25 cellular contexts compared by ENCODE assay signal in the genomic region with DNA sequence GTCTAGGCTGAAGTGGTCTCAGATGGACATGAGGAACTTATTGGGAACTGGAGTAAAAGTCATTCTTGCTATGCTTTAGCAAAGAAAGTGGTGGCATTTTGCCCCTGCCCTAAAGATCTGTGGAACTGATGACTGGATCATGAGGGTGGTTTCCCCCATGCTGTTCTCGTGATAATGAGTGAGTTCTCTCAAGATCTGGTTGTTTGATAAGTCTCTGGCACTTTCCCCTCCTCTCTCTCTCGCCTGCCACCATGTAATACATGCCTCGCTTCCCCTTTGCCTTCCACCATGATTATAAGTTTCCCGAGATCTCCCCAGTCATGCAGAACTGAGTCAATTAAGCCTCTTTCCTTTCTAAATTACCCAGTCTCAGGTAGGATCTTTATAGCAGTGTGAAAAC. TPM values are rescaled to one million over a fixed set of nuclear protein-coding genes. Genes with fewer than 3 reads are reported as not detected.
A peak's percentile ranks its signal among the peaks of the same experiment; 100 is the strongest.
DNase-seq lines count a peak whose midpoint lies in the region; ATAC-seq lines count a peak whose summit lies in the region.
"Had no signal": no experiment of that assay in that cellular context is flagged by ENCODE, and none has a peak within 500 bp of the region (broad histone marks: within the 10 kb centered on the region; RNA-seq: fewer than 3 reads in every experiment).

No MANE protein-coding gene starts in this region.

- H2BK12ac ChIP-seq in trophoblast cell (ENCODE audit: low read length): no peak overlapping the region

- no peaks in the 10 kb centered on the region for H3K27me3 ChIP-seq in trophoblast cell (ENCODE audit: insufficient read depth, low read length)
- H3K27me3 ChIP-seq: BE2C, BLaER1 had no signal

- H3K4me1 Mint-ChIP-seq in activated T-cell treated with anti-CD3 and anti-CD28 coated beads, Interleukin-2, amount 50 U/mL, for 4 hours (ENCODE audit: low read depth): no peaks in the 10 kb centered on the region
- no peaks in the 10 kb centered on the region for H3K4me1 Mint-ChIP-seq in activated T-helper 17 cell treated with anti-CD3 and anti-CD28 coated beads, Interleukin-2, amount 50 U/mL, for 72 hours
- H3K4me1 Mint-ChIP-seq: CD14-positive monocyte; CD4-positive, alpha-beta memory T cell; CD4-positive, CD25-positive, alpha-beta regulatory T cell; CD8-positive, alpha-beta memory T cell had no signal

- H3K79me2 ChIP-seq in trophoblast cell (ENCODE audit: control insufficient read depth, insufficient read depth, low read length, poor library complexity): no peaks in the 10 kb centered on the region

- no peak overlapping the region for H3K4me3 ChIP-seq in trophoblast cell (ENCODE audit: low read depth, low read length)
- H3K4me3 ChIP-seq: BLaER1, GM12878 had no signal

- H3K27ac ChIP-seq in trophoblast cell (ENCODE audit: low read depth, low read length): no peak overlapping the region
- H3K27ac ChIP-seq: BLaER1 had no signal

- H3K4ac ChIP-seq in trophoblast cell (ENCODE audit: low read depth, low read length): no peak overlapping the region

- H3K36me3 ChIP-seq in trophoblast cell (ENCODE audit: control insufficient read depth in 1 of 2, insufficient read depth in 2 of 2, low read length in 2 of 2): no peaks in the 10 kb centered on the region
- H3K36me3 ChIP-seq: BE2C, BLaER1 had no signal

- H2AK5ac ChIP-seq in trophoblast cell (ENCODE audit: low read length): no peak overlapping the region

- H3K14ac ChIP-seq in trophoblast cell (ENCODE audit: low read length): no peak overlapping the region

- H3K18ac ChIP-seq in trophoblast cell (ENCODE audit: low read length): no peak overlapping the region

- H3K36me3 Mint-ChIP-seq in activated T-cell treated with anti-CD3 and anti-CD28 coated beads, Interleukin-2, amount 50 U/mL, for 4 hours (ENCODE audit: insufficient read depth): no peaks in the 10 kb centered on the region
- no peaks in the 10 kb centered on the region for H3K36me3 Mint-ChIP-seq in activated T-helper 17 cell treated with anti-CD3 and anti-CD28 coated beads, Interleukin-2, amount 50 U/mL, for 72 hours (ENCODE audit: low read depth)
- H3K36me3 Mint-ChIP-seq: CD14-positive monocyte; CD4-positive, alpha-beta memory T cell; CD4-positive, CD25-positive, alpha-beta regulatory T cell had no signal

- no CpG with 5 or more reads among the region's 4 CpGs for WGBS in trophoblast cell (ENCODE audit: extremely low coverage, insufficient coverage, insufficient read length)

- no peak overlapping the region for H2AFZ ChIP-seq in trophoblast cell (ENCODE audit: insufficient read depth, low read length, poor library complexity)

- H3K9me3 ChIP-seq in trophoblast cell (ENCODE audit: insufficient read depth, low read depth, low read length): peaks cover 2% of the 10 kb centered on the region
- H3K9me3 ChIP-seq: BE2C, BLaER1 had no signal

- no peak overlapping the region for H3K4me3 Mint-ChIP-seq in activated T-cell treated with anti-CD3 and anti-CD28 coated beads, Interleukin-2, amount 50 U/mL, for 4 hours
- H3K4me3 Mint-ChIP-seq in activated T-helper 17 cell treated with anti-CD3 and anti-CD28 coated beads, Interleukin-2, amount 50 U/mL, for 72 hours: no peak overlapping the region
- H3K4me3 Mint-ChIP-seq: CD14-positive monocyte; CD4-positive, alpha-beta memory T cell; CD4-positive, CD25-positive, alpha-beta regulatory T cell; CD8-positive, alpha-beta memory T cell had no signal

- H4K12ac ChIP-seq in trophoblast cell (ENCODE audit: low read depth, low read length): no peak overlapping the region

- no peaks in the 10 kb centered on the region for H3K79me1 ChIP-seq in trophoblast cell (ENCODE audit: low read length)

- H2BK5ac ChIP-seq in trophoblast cell (ENCODE audit: low read depth, low read length, poor library complexity): no peak overlapping the region

- no peaks in the 10 kb centered on the region for H3K9me3 Mint-ChIP-seq in activated T-cell treated with anti-CD3 and anti-CD28 coated beads, Interleukin-2, amount 50 U/mL, for 4 hours
- no peaks in the 10 kb centered on the region for H3K9me3 Mint-ChIP-seq in activated T-helper 17 cell treated with anti-CD3 and anti-CD28 coated beads, Interleukin-2, amount 50 U/mL, for 72 hours

- H3K4me1 ChIP-seq in trophoblast cell (ENCODE audit: control insufficient read depth in 1 of 2, insufficient read depth in 2 of 2, low read length in 2 of 2): no peaks in the 10 kb centered on the region
- H3K4me1 ChIP-seq: BE2C, BLaER1 had no signal

- peak overlapping the region; percentile 23 for H3K4me2 ChIP-seq in trophoblast cell (ENCODE audit: low read length)
- H3K4me2 ChIP-seq: BLaER1 had no signal

- no peak overlapping the region for H4K91ac ChIP-seq in trophoblast cell (ENCODE audit: low read depth, low read length)

- H3K27ac Mint-ChIP-seq in activated T-helper 17 cell treated with anti-CD3 and anti-CD28 coated beads, Interleukin-2, amount 50 U/mL, for 72 hours: no peak overlapping the region
- H3K27ac Mint-ChIP-seq: CD14-positive monocyte; CD4-positive, alpha-beta memory T cell; CD4-positive, CD25-positive, alpha-beta regulatory T cell; CD8-positive, alpha-beta memory T cell had no signal

- no peak overlapping the region for H4K8ac ChIP-seq in trophoblast cell (ENCODE audit: low read depth, low read length)

- peak; percentile 43 to 62 for ATAC-seq in activated T-cell treated with anti-CD3 and anti-CD28 coated beads, Interleukin-2, amount 50 U/mL, for 4 hours
- peak; percentile 40 for ATAC-seq in GM18868 (IDR thresholded peaks at IDR 0.05; ENCODE audit: unreplicated experiment)
- peak; percentile 47 for ATAC-seq in activated T-helper 17 cell treated with anti-CD3 and anti-CD28 coated beads, Interleukin-2, amount 50 U/mL, for 72 hours (replicated peaks)
- ATAC-seq: GM12878 had no signal

- no peak overlapping the region for H3K23ac ChIP-seq in trophoblast cell (ENCODE audit: low read length)

- DNase-seq in activated T-cell treated with anti-CD3 and anti-CD28 coated beads, Interleukin-2, amount 50 U/mL, for 4 hours: no peak
- no peak for DNase-seq in activated T-cell treated with anti-CD3 and anti-CD28 coated beads, Interleukin-2, amount 50 U/mL, for 1 hour
- DNase-seq in trophoblast cell (no peak), NCI-H345 (lab: John Stamatoyannopoulos, UW) (no peak)
- no peak for DNase-seq in stimulated activated CD4-positive, alpha-beta T cell treated with anti-CD3 and anti-CD28 coated beads, Interleukin-2, amount 100 ng/mL, for 48 hours
- DNase-seq: 8988T; ACHN; BE2C; C1 segment of cervical spinal cord; CD4-positive, alpha-beta memory T cell; CD4-positive, CD25-positive, alpha-beta regulatory T cell; CD8-positive, alpha-beta memory T cell; COR-L47; DMS 273 treated with DMSO at 0.1 percent for 48 hours; DMS153; DMS53; DMS79; DND-41; EL; GDM1 had no signal

- no peak overlapping the region for H2BK120ac ChIP-seq in trophoblast cell (ENCODE audit: insufficient read depth, low read length, poor library complexity)

- peaks cover 15% of the 10 kb centered on the region for H3K27me3 Mint-ChIP-seq in activated T-cell treated with anti-CD3 and anti-CD28 coated beads, Interleukin-2, amount 50 U/mL, for 4 hours (ENCODE audit: low read depth)
- peaks cover 24% of the 10 kb centered on the region for H3K27me3 Mint-ChIP-seq in activated T-helper 17 cell treated with anti-CD3 and anti-CD28 coated beads, Interleukin-2, amount 50 U/mL, for 72 hours

- H3K9ac ChIP-seq in trophoblast cell (ENCODE audit: low read length): no peak overlapping the region
- H3K9ac ChIP-seq: BLaER1 had no signal

RNA-seq across cellular contexts. Expression of gene MLF1, which starts 11.5 kb away (rescaled TPM):
- 1 to 10 TPM; 1.6 to 1.8 (median 1.6) TPM for total RNA-seq in activated T-cell treated with anti-CD3 and anti-CD28 coated beads, Interleukin-2, amount 50 U/mL, for 4 hours
- total RNA-seq in activated T-helper 17 cell treated with anti-CD3 and anti-CD28 coated beads, Interleukin-2, amount 50 U/mL, for 72 hours: 1 to 10 TPM; 1.9 to 3.1 TPM
- polyA plus RNA-seq in trophoblast cell (2013): 6.8 and 7.0 TPM in 2 replicates
